ENCODE assay signal across 35 cellular contexts in genomic region chr12:34304001-34304400, GRCh38.
"Had no signal": no experiment of that assay in that cellular context is flagged by ENCODE, and none has a peak within 500 bp of the region (broad histone marks: within the 10 kb centered on the region; RNA-seq: fewer than 3 reads in every experiment).

No MANE protein-coding gene starts in this region.

- H3K4me3 ChIP-seq: adrenal gland, ascending aorta, breast epithelium, cardiac muscle cell, esophagus muscularis mucosa, gastrocnemius medialis had no signal

- H3K27ac ChIP-seq: adrenal gland, ascending aorta, breast epithelium, cardiac muscle cell, esophagus muscularis mucosa, foreskin keratinocyte, gastrocnemius medialis, WERI-Rb-1 had no signal

- H3K27me3 Mint-ChIP-seq: activated B cell treated with CpG ODN at 0.5 μM for 24 hours; activated CD8-positive, alpha-beta T cell treated with anti-CD3 and anti-CD28 coated beads for 36 hours; activated naive CD4-positive, alpha-beta T cell treated with anti-CD3 and anti-CD28 coated beads, Interleukin-2, amount 50 U/mL, for 24 hours; activated naive CD8-positive, alpha-beta T cell treated with anti-CD3 and anti-CD28 coated beads for 36 hours; activated naive CD8-positive, alpha-beta T cell treated with anti-CD3 and anti-CD28 coated beads, Interleukin-2, amount 50 U/mL, for 24 hours; activated T-helper 17 cell treated with anti-CD3 and anti-CD28 coated beads, Interleukin-2, amount 50 U/mL, for 72 hours; central memory CD8-positive, alpha-beta T cell; effector memory CD8-positive, alpha-beta T cell; T-helper 17 cell had no signal

- H3K36me3 ChIP-seq: adrenal gland, ascending aorta, breast epithelium, cardiac muscle cell, esophagus muscularis mucosa, gastrocnemius medialis, WERI-Rb-1 had no signal

- ATAC-seq: activated CD4-positive, CD25-positive, alpha-beta regulatory T cell treated with anti-CD3 and anti-CD28 coated beads, Interleukin-2, amount 50 U/mL, for 24 hours; activated CD8-positive, alpha-beta T cell treated with anti-CD3 and anti-CD28 coated beads for 36 hours; activated naive CD8-positive, alpha-beta T cell treated with anti-CD3 and anti-CD28 coated beads, Interleukin-2, amount 50 U/mL, for 24 hours; activated T-cell treated with anti-CD3 and anti-CD28 coated beads, Interleukin-2, amount 50 U/mL, for 4 hours; activated T-helper 17 cell treated with anti-CD3 and anti-CD28 coated beads, Interleukin-2, amount 50 U/mL, for 72 hours; effector memory CD8-positive, alpha-beta T cell; foreskin keratinocyte; gastrocnemius medialis; T-helper 17 cell had no signal

- H3K4me3 Mint-ChIP-seq: activated B cell treated with CpG ODN at 0.5 μM for 24 hours; activated CD8-positive, alpha-beta T cell treated with anti-CD3 and anti-CD28 coated beads for 36 hours; activated naive CD4-positive, alpha-beta T cell treated with anti-CD3 and anti-CD28 coated beads for 36 hours; activated naive CD4-positive, alpha-beta T cell treated with anti-CD3 and anti-CD28 coated beads, Interleukin-2, amount 50 U/mL, for 24 hours; activated naive CD8-positive, alpha-beta T cell treated with anti-CD3 and anti-CD28 coated beads for 36 hours; activated naive CD8-positive, alpha-beta T cell treated with anti-CD3 and anti-CD28 coated beads, Interleukin-2, amount 50 U/mL, for 24 hours; activated T-cell treated with anti-CD3 and anti-CD28 coated beads, Interleukin-2, amount 50 U/mL, for 4 hours; activated T-helper 17 cell treated with anti-CD3 and anti-CD28 coated beads, Interleukin-2, amount 50 U/mL, for 72 hours; brain; central memory CD8-positive, alpha-beta T cell; effector memory CD8-positive, alpha-beta T cell; T-helper 17 cell; T-helper 2 cell treated with Interferon-gamma antibody and Interleukin-4, amounts not matched to agents 5 μg/mL and 100 μg/mL, for 36 hours had no signal

- H3K4me1 ChIP-seq: adrenal gland, ascending aorta, breast epithelium, esophagus muscularis mucosa, foreskin keratinocyte, gastrocnemius medialis had no signal

- FAIRE-seq: colon had no signal

- H3K9me3 ChIP-seq: adrenal gland, ascending aorta, gastrocnemius medialis had no signal

- H3K27me3 ChIP-seq: adrenal gland, ascending aorta, breast epithelium, cardiac muscle cell, foreskin keratinocyte, gastrocnemius medialis had no signal

- DNase-seq: activated B cell treated with CpG ODN at 0.5 μM for 24 hours; activated CD4-positive, alpha-beta T cell treated with anti-CD3 and anti-CD28 coated beads for 48 hours; activated CD4-positive, alpha-beta T cell treated with anti-CD3 and anti-CD28 coated beads, Interleukin-2, amount 50 U/mL, for 1 hour; activated CD4-positive, alpha-beta T cell treated with anti-CD3 and anti-CD28 coated beads, Interleukin-2, amount 50 U/mL, for 48 hours; activated CD8-positive, alpha-beta memory T cell treated with anti-CD3 and anti-CD28 coated beads for 24 hours; activated CD8-positive, alpha-beta T cell treated with anti-CD3 and anti-CD28 coated beads for 36 hours; activated effector memory CD4-positive, alpha-beta T cell treated with anti-CD3 and anti-CD28 coated beads, Interleukin-2, amount 50 U/mL, for 16 hours; activated naive CD4-positive, alpha-beta T cell treated with anti-CD3 and anti-CD28 coated beads for 36 hours; activated naive CD8-positive, alpha-beta T cell treated with anti-CD3 and anti-CD28 coated beads for 36 hours; activated naive CD8-positive, alpha-beta T cell treated with anti-CD3 and anti-CD28 coated beads, Interleukin-2, amount 50 U/mL, for 24 hours; activated T-cell treated with anti-CD3 and anti-CD28 coated beads, Interleukin-2, amount 50 U/mL, for 4 hours; adrenal gland; amygdala; cortex of kidney; dermis blood vessel endothelial cell; effector CD4-positive, alpha-beta T cell; effector memory CD8-positive, alpha-beta T cell; erythroblast; foreskin keratinocyte; gastrocnemius medialis; T-helper 1 cell; T-helper 17 cell; T1000; WERI-Rb-1 had no signal

- H3K27ac Mint-ChIP-seq: activated B cell treated with CpG ODN at 0.5 μM for 24 hours; activated CD8-positive, alpha-beta T cell treated with anti-CD3 and anti-CD28 coated beads for 36 hours; activated naive CD4-positive, alpha-beta T cell treated with anti-CD3 and anti-CD28 coated beads for 36 hours; activated naive CD4-positive, alpha-beta T cell treated with anti-CD3 and anti-CD28 coated beads, Interleukin-2, amount 50 U/mL, for 24 hours; activated naive CD8-positive, alpha-beta T cell treated with anti-CD3 and anti-CD28 coated beads for 36 hours; activated naive CD8-positive, alpha-beta T cell treated with anti-CD3 and anti-CD28 coated beads, Interleukin-2, amount 50 U/mL, for 24 hours; activated T-helper 17 cell treated with anti-CD3 and anti-CD28 coated beads, Interleukin-2, amount 50 U/mL, for 72 hours; brain; effector memory CD8-positive, alpha-beta T cell; T-helper 17 cell; T-helper 2 cell treated with Interferon-gamma antibody and Interleukin-4, amounts not matched to agents 5 μg/mL and 100 μg/mL, for 36 hours had no signal

- H3K4me1 Mint-ChIP-seq: activated B cell treated with CpG ODN at 0.5 μM for 24 hours; activated naive CD4-positive, alpha-beta T cell treated with anti-CD3 and anti-CD28 coated beads, Interleukin-2, amount 50 U/mL, for 24 hours; activated naive CD8-positive, alpha-beta T cell treated with anti-CD3 and anti-CD28 coated beads for 36 hours; activated naive CD8-positive, alpha-beta T cell treated with anti-CD3 and anti-CD28 coated beads, Interleukin-2, amount 50 U/mL, for 24 hours; activated T-helper 17 cell treated with anti-CD3 and anti-CD28 coated beads, Interleukin-2, amount 50 U/mL, for 72 hours; brain; central memory CD8-positive, alpha-beta T cell; T-helper 17 cell had no signal
